In genomic region chr1:1421147-1421906, GRCh38 we compare ENCODE assay signal across 10 cellular contexts. TPM values are rescaled to one million over a fixed set of nuclear protein-coding genes. Genes with fewer than 3 reads are reported as not detected.
A peak's percentile ranks its signal among the peaks of the same experiment; 100 is the strongest.
DNase-seq lines count a peak whose midpoint lies in the region; ATAC-seq and TF ChIP-seq lines count a peak whose summit lies in the region.
"Had no signal": no experiment of that assay in that cellular context is flagged by ENCODE, and none has a peak within 500 bp of the region (broad histone marks: within the 10 kb centered on the region; RNA-seq: fewer than 3 reads in every experiment).

ANKRD65 (minus strand) TSS chr1:1421276; CDS start chr1:1421005, 271 bp downstream.

- no peaks in the 10 kb centered on the region for H3K36me3 Mint-ChIP-seq in activated T-cell treated with anti-CD3 and anti-CD28 coated beads, Interleukin-2, amount 50 U/mL, for 72 hours (ENCODE audit: insufficient read depth in 2 of 2)
- peaks cover 2% of the 10 kb centered on the region for H3K36me3 Mint-ChIP-seq in memory B cell

- H3K4me1 Mint-ChIP-seq in activated T-cell treated with anti-CD3 and anti-CD28 coated beads, Interleukin-2, amount 50 U/mL, for 72 hours (ENCODE audit: low read depth), result peaks cover 29% of the 10 kb centered on the region
- H3K4me1 Mint-ChIP-seq in memory B cell, result peaks cover 3% of the 10 kb centered on the region

- ATAC-seq in activated T-cell treated with anti-CD3 and anti-CD28 coated beads, Interleukin-2, amount 50 U/mL, for 72 hours (replicated peaks in 1 of 2), result no peak
- no peak for ATAC-seq in memory B cell (ENCODE audit: low read depth)
- ATAC-seq in upper lobe of left lung (ENCODE audit: low FRiP score in 2 of 2), result peak in 1 of 2 donors; percentile 83
- no peak for ATAC-seq in HG03342 (IDR thresholded peaks at IDR 0.05; ENCODE audit: unreplicated experiment)
- ATAC-seq: K562 had no signal

- no peak within 1 kb of the TSS for H3K27ac Mint-ChIP-seq in activated T-cell treated with anti-CD3 and anti-CD28 coated beads, Interleukin-2, amount 50 U/mL, for 72 hours
- no peak within 1 kb of the TSS for H3K27ac Mint-ChIP-seq in memory B cell

- H3K27ac ChIP-seq in ascending aorta (no peak within 1 kb of the TSS), upper lobe of left lung (peak within 1 kb of the TSS; percentile 60 to 84 (median 79))

- no peak for DNase-seq in activated T-cell treated with anti-CD3 and anti-CD28 coated beads, Interleukin-2, amount 50 U/mL, for 72 hours
- DNase-seq in activated T-cell treated with anti-CD3 and anti-CD28 coated beads for 4 hours (no peak), ascending aorta (ENCODE audit: low spot score in 2 of 2) (no peak), memory B cell (ENCODE audit: low spot score in 2 of 2) (no peak), upper lobe of left lung (peak; percentile 69 to 85), cerebellar nuclear complex (lab: John Stamatoyannopoulos, UW) (no peak), AG20443 (ENCODE audit: low spot score) (no peak)
- DNase-seq: ACHN had no signal

- H3K36me3 ChIP-seq in ascending aorta, result no peaks in the 10 kb centered on the region
- H3K36me3 ChIP-seq in upper lobe of left lung, result no peaks in the 10 kb centered on the region

- TF ChIP-seq POLR2A in upper lobe of left lung (IDR thresholded peaks at IDR 0.05), result peak in 1 of 4 donors; percentile 63

- H3K9me3 Mint-ChIP-seq in activated T-cell treated with anti-CD3 and anti-CD28 coated beads, Interleukin-2, amount 50 U/mL, for 72 hours, result no peaks in the 10 kb centered on the region
- no peaks in the 10 kb centered on the region for H3K9me3 Mint-ChIP-seq in memory B cell

- TF ChIP-seq EP300 in upper lobe of left lung (IDR thresholded peaks at IDR 0.05), result no peak

- H3K4me3 ChIP-seq in ascending aorta, result peak within 1 kb of the TSS; percentile 21 to 48
- peak within 1 kb of the TSS in 3 of 4 donors; percentile 57 to 61 (median 59) for H3K4me3 ChIP-seq in upper lobe of left lung
- H3K4me3 ChIP-seq: K562 had no signal

- H3K4me1 ChIP-seq in ascending aorta (no peaks in the 10 kb centered on the region), upper lobe of left lung (peaks cover 0 to 41% (median 20%) of the 10 kb centered on the region in 4 donors)

- intact Hi-C loops in ascending aorta (cut with DNase I), result no loop called here

- peaks cover 12% of the 10 kb centered on the region for H3K27me3 Mint-ChIP-seq in activated T-cell treated with anti-CD3 and anti-CD28 coated beads, Interleukin-2, amount 50 U/mL, for 72 hours (ENCODE audit: low read depth)
- peaks cover 21% of the 10 kb centered on the region for H3K27me3 Mint-ChIP-seq in memory B cell

- H3K9me3 ChIP-seq in ascending aorta (no peaks in the 10 kb centered on the region), upper lobe of left lung (no peaks in the 10 kb centered on the region)

- TF ChIP-seq CTCF in ascending aorta (IDR thresholded peaks at IDR 0.05) (no peak), upper lobe of left lung (IDR thresholded peaks at IDR 0.05) (peak in 1 of 6 experiments; percentile 2)

- no peaks in the 10 kb centered on the region for H3K27me3 ChIP-seq in ascending aorta
- H3K27me3 ChIP-seq in upper lobe of left lung, result no peaks in the 10 kb centered on the region

- 57 to 66% methylated on average over 9 to 15 of the region's 18 CpGs for WGBS in upper lobe of left lung, 2 donors

- peak within 1 kb of the TSS; percentile 11 to 30 for H3K4me3 Mint-ChIP-seq in activated T-cell treated with anti-CD3 and anti-CD28 coated beads, Interleukin-2, amount 50 U/mL, for 72 hours
- peak within 1 kb of the TSS; percentile 58 for H3K4me3 Mint-ChIP-seq in memory B cell

RNA-seq across cellular contexts. Expression of gene ANKRD65, which starts in this region (rescaled TPM):
- under 1 TPM in 1 of 2 donors, not detected in 1; 0.17 TPM for total RNA-seq in activated T-cell treated with anti-CD3 and anti-CD28 coated beads, Interleukin-2, amount 50 U/mL, for 72 hours
- total RNA-seq in ascending aorta (12.5 TPM), upper lobe of left lung (10 to 100 TPM; 21.3 to 54.5 (median 34.7) TPM)
- total RNA-seq: K562 had no signal

Comparison
In these comparisons a context has a peak if more than half of its experiments do, and no peak if none do; other contexts are left out.
1. RNA of gene ANKRD65 (total RNA-seq): 21.3 to 54.5 TPM in upper lobe of left lung and 12.5 TPM in ascending aorta (single experiment); 0.17 TPM in activated T-cell treated with anti-CD3 and anti-CD28 coated beads, Interleukin-2, amount 50 U/mL, for 72 hours; every median in the first group is over 10 times any median in the second.
2. DNase-seq: peak in upper lobe of left lung (2 of 2); none in activated T-cell treated with anti-CD3 and anti-CD28 coated beads, Interleukin-2, amount 50 U/mL, for 72 hours (0 of 2), activated T-cell treated with anti-CD3 and anti-CD28 coated beads for 4 hours (single experiment), ascending aorta (0 of 2), memory B cell (0 of 2), cerebellar nuclear complex (0 of 2) and AG20443 (single experiment).
3. H3K27ac ChIP-seq: peak in upper lobe of left lung (4 of 4); none in ascending aorta (0 of 2).